1 cellular context compared by ENCODE assay signal in the genomic region with DNA sequence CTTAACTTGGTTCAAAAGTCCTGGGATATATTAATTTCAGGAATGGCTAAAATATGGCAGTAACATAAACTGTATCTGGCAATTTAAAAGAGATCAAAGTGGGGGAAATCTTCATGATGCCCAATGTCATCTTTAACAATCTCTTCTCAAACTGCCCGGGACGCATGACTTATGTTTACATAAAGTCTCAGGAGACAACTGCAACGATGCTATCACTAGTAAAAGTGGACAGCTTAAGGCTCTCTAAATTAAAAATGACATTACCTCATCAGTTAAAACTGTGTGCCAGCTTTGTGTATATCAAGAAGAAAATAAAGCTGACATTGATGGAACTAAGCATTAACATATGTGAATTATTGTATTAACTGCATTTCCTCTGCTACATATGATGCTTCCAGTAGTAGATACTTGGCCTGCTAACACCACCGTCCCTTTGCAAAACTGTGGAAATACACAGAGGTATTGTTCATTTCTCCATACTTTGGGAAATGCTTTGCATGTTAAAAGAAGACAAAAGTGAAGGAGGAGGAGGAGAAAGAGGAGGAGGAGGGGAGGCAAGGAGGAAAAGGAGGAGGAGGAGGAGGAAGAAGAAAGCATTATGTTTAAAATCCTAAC.
TF ChIP-seq lines count a peak whose summit lies in the region.

No MANE protein-coding gene starts in this region.

TF ChIP-seq in A549, 52 proteins besides CTCF, POLR2A, EP300 and RAD21 (continued from another document):
- TF ChIP-seq PBX3 (IDR thresholded peaks at IDR 0.05): no peak
- no peak for TF ChIP-seq KDM5A (IDR thresholded peaks at IDR 0.05)
- no peak for TF ChIP-seq HOXB13 (CRISPR knock-in tag; IDR thresholded peaks at IDR 0.05; ENCODE audit: low read depth)
TF ChIP-seq in A549: peak in this region for 7.
